8 cellular contexts compared by ENCODE assay signal in the genomic region with DNA sequence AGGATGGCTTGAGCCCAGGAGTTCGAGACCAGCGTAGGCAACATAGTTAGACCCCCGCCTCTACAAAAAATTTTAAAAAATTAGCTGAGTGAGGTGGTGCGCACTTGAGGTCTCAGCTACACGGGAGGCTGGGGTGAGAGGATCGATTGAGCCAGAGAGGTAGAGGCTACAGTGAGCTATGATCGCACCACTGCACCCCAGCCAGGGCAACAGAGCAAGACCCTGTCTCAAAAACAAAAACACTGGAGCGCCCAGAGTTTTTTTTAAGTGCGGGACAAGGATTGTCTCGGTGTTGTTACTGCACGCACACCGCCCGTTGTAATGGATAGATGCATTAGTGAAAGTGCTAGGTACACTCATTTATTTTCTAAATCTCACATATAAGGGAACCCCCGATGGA. TPM values are rescaled to one million over a fixed set of nuclear protein-coding genes. Genes with fewer than 3 reads are reported as not detected.
A peak's percentile ranks its signal among the peaks of the same experiment; 100 is the strongest.
DNase-seq lines count a peak whose midpoint lies in the region; ATAC-seq and TF ChIP-seq lines count a peak whose summit lies in the region.

No MANE protein-coding gene starts in this region.

- no peaks in the 10 kb centered on the region for H3K36me3 Mint-ChIP-seq in MCF 10A (ENCODE audit: insufficient read depth, unreplicated experiment)

- DNase-seq in A673 (ENCODE audit: low spot score) = no peak
- no peak for DNase-seq in HCT116 (ENCODE audit: low read depth, low spot score)
- no peak for DNase-seq in MCF 10A (ENCODE audit: unreplicated experiment)
- DNase-seq in NCI-H146 treated with DMSO at 0.1 percent for 48 hours (lab: John Stamatoyannopoulos, UW; ENCODE audit: unreplicated experiment) = no peak
- no peak for DNase-seq in kidney tubule cell (ENCODE audit: low spot score)

- CTCF ChIA-PET in A673 (lab: Charles Lee) = no interaction called here
- CTCF ChIA-PET in HCT116 (lab: Charles Lee) = no interaction called here
- CTCF ChIA-PET in MCF 10A (lab: Yijun Ruan, JAX) = interaction anchor here (0.6 to 1.3 kb wide), 4 partner anchors 39 to 116 kb away, joined by 3 to 4 read pairs (median 4); no protein-coding TSS in a partner anchor

- H3K9me2 ChIP-seq in HCT116 (ENCODE audit: insufficient read depth) = no peaks in the 10 kb centered on the region

- H3K79me2 ChIP-seq in HCT116 (ENCODE audit: insufficient read depth, low read length) = no peaks in the 10 kb centered on the region

- intact Hi-C loops in A673 (cut with micrococcal nuclease; ENCODE audit: unreplicated experiment) (no loop called here), HCT116 (cut with micrococcal nuclease) (loop anchor here (5.0 kb wide), 1 partner anchor 61 kb away; no protein-coding TSS in a partner anchor), MCF 10A (cut with micrococcal nuclease) (no loop called here)

- no peak overlapping the region for H3K27ac Mint-ChIP-seq in MCF 10A (ENCODE audit: low read depth, unreplicated experiment)

- H3K4me3 Mint-ChIP-seq in MCF 10A (ENCODE audit: unreplicated experiment) = peak overlapping the region; percentile 83

- H3K9me3 ChIP-seq in A673 (ENCODE audit: low read depth, low read length, poor library complexity, severe bottlenecking) (no peaks in the 10 kb centered on the region), HCT116 (ENCODE audit: control insufficient read depth in 1 of 2, insufficient read depth in 1 of 2, low read depth in 1 of 2, low read length in 2 of 2) (no peaks in the 10 kb centered on the region), mucosa of rectum (ENCODE audit: control insufficient read depth in 2 of 2, low read length in 2 of 2) (no peaks in the 10 kb centered on the region)

- BruUV-seq in A673 (replicated peaks; lab: Mats Ljungman, UMichigan) (no TSS peak), HCT116 (replicated peaks; lab: Mats Ljungman, UMichigan) (no TSS peak), MCF 10A (replicated peaks; lab: Mats Ljungman, UMichigan) (no TSS peak)

- POLR2A ChIA-PET in A673 (lab: Charles Lee; ENCODE audit: low non-redundant PET) = no interaction called here
- POLR2A ChIA-PET in HCT116 (lab: Charles Lee) = no interaction called here
- POLR2A ChIA-PET in MCF 10A (lab: Yijun Ruan, JAX) = interaction anchor here (0.7 to 1.2 kb wide), 4 partner anchors 12 to 101 kb away, joined by 3 to 4 read pairs (median 3); no protein-coding TSS in a partner anchor

- H3K4me3 ChIP-seq in A673 (ENCODE audit: low read depth, low read length, poor library complexity, severe bottlenecking) (peak overlapping the region; percentile 58), HCT116 (replicated peaks in 1 of 2; ENCODE audit: low read depth in 1 of 2, low read length in 2 of 2) (peak overlapping the region; percentile 68 to 86), mucosa of rectum (ENCODE audit: low read length in 2 of 2) (peak overlapping the region; percentile 51 to 70)

- H3K27me3 ChIP-seq in A673 (replicated peaks; ENCODE audit: insufficient read depth, low read depth, low read length, poor library complexity) (no peaks in the 10 kb centered on the region), HCT116 (ENCODE audit: insufficient read depth, low read length) (no peaks in the 10 kb centered on the region), mucosa of rectum (ENCODE audit: control insufficient read depth in 2 of 2, insufficient read depth in 2 of 2, low read length in 2 of 2) (peaks cover 0 to 14% of the 10 kb centered on the region in 2 donors)

- ATAC-seq in HCT116 = no peak
- ATAC-seq in GM18520 (IDR thresholded peaks at IDR 0.05; ENCODE audit: unreplicated experiment) = no peak
- ATAC-seq in GM21360 (IDR thresholded peaks at IDR 0.05; ENCODE audit: unreplicated experiment) = no peak

- H3K4me1 Mint-ChIP-seq in MCF 10A (ENCODE audit: insufficient read depth, unreplicated experiment) = peaks cover 15% of the 10 kb centered on the region

- H3K36me3 ChIP-seq in A673 (ENCODE audit: insufficient read depth, low read length, poor library complexity, severe bottlenecking) (no peaks in the 10 kb centered on the region), HCT116 (ENCODE audit: control insufficient read depth in 1 of 2, insufficient read depth in 2 of 2, low read length in 2 of 2) (no peaks in the 10 kb centered on the region), mucosa of rectum (ENCODE audit: control insufficient read depth in 2 of 2, insufficient read depth in 2 of 2, low read length in 2 of 2) (no peaks in the 10 kb centered on the region)

- TF ChIP-seq POLR2A in HCT116 (IDR thresholded peaks at IDR 0.05; ENCODE audit: borderline replicate concordance, extremely low read depth, insufficient read depth, insufficient read length) = no peak

- peak overlapping the region; percentile 79 for H3K9ac ChIP-seq in HCT116 (ENCODE audit: low read length)
- H3K9ac ChIP-seq in mucosa of rectum (ENCODE audit: low read depth in 1 of 2, low read length in 2 of 2) = peak overlapping the region; percentile 46 to 47

- no peak overlapping the region for H3K27ac ChIP-seq in A673 (ENCODE audit: low read depth, low read length, poor library complexity, severe bottlenecking)
- peak overlapping the region; percentile 52; the same call in 1 of the 2 replicates for H3K27ac ChIP-seq in HCT116 (ENCODE audit: low read depth, low read length)
- peak overlapping the region in 1 of 2 donors; percentile 4 for H3K27ac ChIP-seq in mucosa of rectum (ENCODE audit: low read depth in 2 of 2, low read length in 2 of 2)

- H4K20me1 ChIP-seq in HCT116 (ENCODE audit: insufficient read depth) = no peaks in the 10 kb centered on the region

- H3K27me3 Mint-ChIP-seq in MCF 10A (ENCODE audit: insufficient read depth, unreplicated experiment) = no peaks in the 10 kb centered on the region

- TF ChIP-seq RAD21 in HCT116 (IDR thresholded peaks at IDR 0.05; ENCODE audit: low read depth) = no peak

- H3K9me3 Mint-ChIP-seq in MCF 10A (ENCODE audit: unreplicated experiment) = no peaks in the 10 kb centered on the region

- H3K4me1 ChIP-seq in A673 (ENCODE audit: insufficient read depth, low read length, poor library complexity, severe bottlenecking) (peaks cover 10% of the 10 kb centered on the region), HCT116 (ENCODE audit: control insufficient read depth in 1 of 2, insufficient read depth in 2 of 2, low read length in 2 of 2) (peaks cover 27 to 48% of the 10 kb centered on the region in 2 experiments), mucosa of rectum (ENCODE audit: control insufficient read depth in 2 of 2, insufficient read depth in 2 of 2, low read length in 2 of 2) (peaks cover 20 to 23% of the 10 kb centered on the region in 2 donors)

- no peak for TF ChIP-seq CTCF in A673 (conservative IDR thresholded peaks at IDR 0.05; ENCODE audit: low read depth, low read length)
- no peak for TF ChIP-seq CTCF in HCT116 (IDR thresholded peaks at IDR 0.05 in 2 of 3, conservative IDR thresholded peaks at IDR 0.05 in 1 of 3; ENCODE audit: borderline replicate concordance in 1 of 3, insufficient read depth in 1 of 3, low read depth in 2 of 3, low read length in 2 of 3)
- TF ChIP-seq CTCF in MCF 10A (IDR thresholded peaks at IDR 0.05; ENCODE audit: unreplicated experiment) = no peak

- H2AFZ ChIP-seq in HCT116 (ENCODE audit: low read depth, low read length, poor library complexity, severe bottlenecking) = no peak overlapping the region

- H3K4me2 ChIP-seq in HCT116 (ENCODE audit: low read length) = peak overlapping the region; percentile 97

- RAD21 ChIA-PET in HCT116 (lab: Charles Lee; ENCODE audit: low non-redundant PET in 1 of 2, low total read pairs in 2 of 2, uncharacterized antibody in 2 of 2, unreplicated experiment in 2 of 2) = no interaction called here

TF ChIP-seq in HCT116, 20 proteins besides CTCF, POLR2A, EP300 and RAD21:
- TF ChIP-seq, protein P1, sequence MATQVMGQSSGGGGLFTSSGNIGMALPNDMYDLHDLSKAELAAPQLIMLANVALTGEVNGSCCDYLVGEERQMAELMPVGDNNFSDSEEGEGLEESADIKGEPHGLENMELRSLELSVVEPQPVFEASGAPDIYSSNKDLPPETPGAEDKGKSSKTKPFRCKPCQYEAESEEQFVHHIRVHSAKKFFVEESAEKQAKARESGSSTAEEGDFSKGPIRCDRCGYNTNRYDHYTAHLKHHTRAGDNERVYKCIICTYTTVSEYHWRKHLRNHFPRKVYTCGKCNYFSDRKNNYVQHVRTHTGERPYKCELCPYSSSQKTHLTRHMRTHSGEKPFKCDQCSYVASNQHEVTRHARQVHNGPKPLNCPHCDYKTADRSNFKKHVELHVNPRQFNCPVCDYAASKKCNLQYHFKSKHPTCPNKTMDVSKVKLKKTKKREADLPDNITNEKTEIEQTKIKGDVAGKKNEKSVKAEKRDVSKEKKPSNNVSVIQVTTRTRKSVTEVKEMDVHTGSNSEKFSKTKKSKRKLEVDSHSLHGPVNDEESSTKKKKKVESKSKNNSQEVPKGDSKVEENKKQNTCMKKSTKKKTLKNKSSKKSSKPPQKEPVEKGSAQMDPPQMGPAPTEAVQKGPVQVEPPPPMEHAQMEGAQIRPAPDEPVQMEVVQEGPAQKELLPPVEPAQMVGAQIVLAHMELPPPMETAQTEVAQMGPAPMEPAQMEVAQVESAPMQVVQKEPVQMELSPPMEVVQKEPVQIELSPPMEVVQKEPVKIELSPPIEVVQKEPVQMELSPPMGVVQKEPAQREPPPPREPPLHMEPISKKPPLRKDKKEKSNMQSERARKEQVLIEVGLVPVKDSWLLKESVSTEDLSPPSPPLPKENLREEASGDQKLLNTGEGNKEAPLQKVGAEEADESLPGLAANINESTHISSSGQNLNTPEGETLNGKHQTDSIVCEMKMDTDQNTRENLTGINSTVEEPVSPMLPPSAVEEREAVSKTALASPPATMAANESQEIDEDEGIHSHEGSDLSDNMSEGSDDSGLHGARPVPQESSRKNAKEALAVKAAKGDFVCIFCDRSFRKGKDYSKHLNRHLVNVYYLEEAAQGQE (IDR thresholded peaks at IDR 0.05; ENCODE audit: low read depth) = no peak
- no peak for TF ChIP-seq ZFX (IDR thresholded peaks at IDR 0.05)
- TF ChIP-seq EGR1 (IDR thresholded peaks at IDR 0.05; ENCODE audit: low read depth) = no peak
- TF ChIP-seq ELF1 (IDR thresholded peaks at IDR 0.05; ENCODE audit: borderline replicate concordance, low read depth) = no peak
- no peak for TF ChIP-seq POLR2AphosphoS5 (IDR thresholded peaks at IDR 0.05; ENCODE audit: low read depth, low read length)

RNA-seq across cellular contexts. Expression of a gene that starts 37.1 kb away (rescaled TPM):
- 2.1 and 5.0 TPM in 2 replicates for total RNA-seq in A673 (2021)
- 9.2 TPM for total RNA-seq in HCT116 (2021; ENCODE audit: unreplicated experiment)
- polyA plus RNA-seq in HCT116 (2012) = 5.5 and 6.1 TPM in 2 replicates
- 6.3 and 7.0 TPM in 2 replicates for total RNA-seq in MCF 10A (2022)
